8 cellular contexts compared by ENCODE assay signal in genomic region chr1:2642131-2642559, GRCh38. TPM values are rescaled to one million over a fixed set of nuclear protein-coding genes. Genes with fewer than 3 reads are reported as not detected.
DNase-seq lines count a peak whose midpoint lies in the region; ATAC-seq and TF ChIP-seq lines count a peak whose summit lies in the region.

No MANE protein-coding gene starts in this region.

- peak overlapping the region; percentile 85 to 91 for H3K27ac Mint-ChIP-seq in T-cell

- TF ChIP-seq EP300 in gastroesophageal sphincter (IDR thresholded peaks at IDR 0.05), result no peak

- WGBS in gastroesophageal sphincter (ENCODE audit: low coverage in 1 of 2), 2 donors, result 42% methylated on average over 6 of the region's 11 CpGs; no CpG with 5 or more reads in 1 of the 2 donors

- peak overlapping the region in 3 of 4 donors; percentile 75 to 88 (median 85) for H3K27ac ChIP-seq in gastroesophageal sphincter

- peak overlapping the region; percentile 92 to 96 for H3K4me3 ChIP-seq in gastroesophageal sphincter
- peak overlapping the region; percentile 99 for H3K4me3 ChIP-seq in skeletal muscle satellite cell (ENCODE audit: low read length)

- peak overlapping the region; percentile 100 for H3K4me2 ChIP-seq in skeletal muscle satellite cell (ENCODE audit: low read length)

- DNase-seq in T-cell, result no peak
- no peak for DNase-seq in NOMO-1 (lab: John Stamatoyannopoulos, UW; ENCODE audit: unreplicated experiment in 2 of 2)
- DNase-seq in germinal center (ENCODE audit: low spot score), result no peak
- DNase-seq in SHP77 (lab: John Stamatoyannopoulos, UW), result no peak

- no peaks in the 10 kb centered on the region for H3K36me3 Mint-ChIP-seq in T-cell

- H3K4me1 Mint-ChIP-seq in T-cell, result peaks cover 13 to 20% (median 13%) of the 10 kb centered on the region in 3 donors

- H3K27me3 ChIP-seq in gastroesophageal sphincter (peaks cover 14% of the 10 kb centered on the region), skeletal muscle satellite cell (ENCODE audit: control insufficient read depth, insufficient read depth, low read length) (no peaks in the 10 kb centered on the region)

- peak overlapping the region; percentile 77 to 88 (median 84) for H3K4me3 Mint-ChIP-seq in T-cell

- H3K4me1 ChIP-seq in gastroesophageal sphincter, result peaks cover 0 to 25% (median 17%) of the 10 kb centered on the region in 3 donors
- H3K4me1 ChIP-seq in skeletal muscle satellite cell (ENCODE audit: control insufficient read depth, insufficient read depth, low read length), result peaks cover 12% of the 10 kb centered on the region

- TF ChIP-seq POLR2A in gastroesophageal sphincter (IDR thresholded peaks at IDR 0.05), result no peak

- H3K27me3 Mint-ChIP-seq in T-cell, result no peaks in the 10 kb centered on the region

- POLR2A ChIA-PET in T-cell (lab: Charles Lee), result no interaction called here

- H3K9me3 ChIP-seq in gastroesophageal sphincter, result peaks cover 0 to 15% (median under 1%) of the 10 kb centered on the region in 3 donors
- H3K9me3 ChIP-seq in skeletal muscle satellite cell (replicated peaks; ENCODE audit: low read length), result no peaks in the 10 kb centered on the region

- H3K9me3 Mint-ChIP-seq in T-cell, result peaks cover 0 to 8% (median 4%) of the 10 kb centered on the region in 3 donors

- H3K36me3 ChIP-seq in gastroesophageal sphincter (no peaks in the 10 kb centered on the region), skeletal muscle satellite cell (ENCODE audit: insufficient read depth, low read length) (no peaks in the 10 kb centered on the region)

- H3K9ac ChIP-seq in skeletal muscle satellite cell (ENCODE audit: low read depth, low read length), result peak overlapping the region; percentile 98

- no peak for TF ChIP-seq CTCF in gastroesophageal sphincter (IDR thresholded peaks at IDR 0.05)

- CTCF ChIA-PET in T-cell (lab: Charles Lee), result no interaction called here

- ATAC-seq in GM19395 (IDR thresholded peaks at IDR 0.05; ENCODE audit: unreplicated experiment) (peak; percentile 20), T-cell (replicated peaks in 1 of 4) (no peak), gastroesophageal sphincter (peak; percentile 11), HG03565 (IDR thresholded peaks at IDR 0.05; ENCODE audit: unreplicated experiment) (no peak)

RNA-seq across cellular contexts. Expression of gene MMEL1, which starts 9.3 kb away (rescaled TPM):
- 1 to 10 TPM in 3 of 5 donors, under 1 TPM in 2; 0.72 to 3.3 (median 1.0) TPM for total RNA-seq in T-cell
- 1 to 10 TPM in 3 of 4 donors, not detected in 1; 1.4 to 3.9 (median 2.1) TPM for total RNA-seq in gastroesophageal sphincter
- total RNA-seq in skeletal muscle satellite cell (2012; rRNA removed), result not detected in 2 replicates

RNA-seq across cellular contexts. Expression of gene PRXL2B, which starts 55.6 kb away (rescaled TPM):
- 10 to 100 TPM; 17.3 to 37.6 (median 35.3) TPM for total RNA-seq in T-cell
- total RNA-seq in gastroesophageal sphincter, result 10 to 100 TPM in 3 of 4 donors, 1 to 10 TPM in 1; 6.5 to 24.1 (median 14.0) TPM
- 13.4 and 15.9 TPM in 2 replicates for total RNA-seq in skeletal muscle satellite cell (2012; rRNA removed)

Comparison
In these comparisons a context has a peak if more than half of its experiments do, and no peak if none do; other contexts are left out.
1. ATAC-seq: peak in GM19395 (single experiment) and gastroesophageal sphincter (single experiment); none in T-cell (0 of 4) and HG03565 (single experiment).